20 cellular contexts compared by ENCODE assay signal in the genomic region with DNA sequence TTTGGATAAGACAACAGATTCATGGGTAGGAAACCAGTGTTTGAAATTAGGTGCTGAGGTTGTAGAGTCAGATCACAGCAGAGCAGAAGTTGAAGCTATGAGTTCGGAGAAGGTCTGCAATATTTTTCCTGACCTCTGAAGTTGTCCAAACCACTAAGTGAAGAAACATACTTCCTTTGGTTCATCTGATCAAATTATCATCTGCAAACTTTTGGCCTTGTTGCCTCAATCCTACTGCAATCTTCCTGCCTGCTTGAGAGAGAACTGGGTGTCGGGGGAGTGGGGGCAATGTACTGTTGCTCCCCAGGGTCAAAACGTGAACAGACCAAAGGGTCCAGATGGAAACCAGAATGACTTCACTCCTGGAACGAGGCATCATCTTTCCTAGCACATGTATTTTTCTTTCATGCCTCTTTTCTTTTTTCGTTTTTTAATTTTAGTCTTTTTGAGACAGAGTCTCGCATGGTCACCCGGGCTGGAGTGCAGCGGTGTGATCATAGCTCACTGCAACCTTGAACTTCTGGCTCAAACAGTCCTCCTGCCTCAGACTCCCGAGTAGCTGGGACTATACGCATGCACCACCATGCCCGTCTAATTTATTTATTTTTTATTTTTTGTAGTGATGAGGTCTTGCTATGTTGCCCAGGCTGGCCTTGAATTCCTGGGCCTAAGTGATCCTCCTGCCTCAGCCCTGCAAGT. TPM values are rescaled to one million over a fixed set of nuclear protein-coding genes. Genes with fewer than 3 reads are reported as not detected.
A peak's percentile ranks its signal among the peaks of the same experiment; 100 is the strongest.
DNase-seq lines count a peak whose midpoint lies in the region; ATAC-seq and TF ChIP-seq lines count a peak whose summit lies in the region.
"Had no signal": no experiment of that assay in that cellular context is flagged by ENCODE, and none has a peak within 500 bp of the region (broad histone marks: within the 10 kb centered on the region; RNA-seq: fewer than 3 reads in every experiment).

No MANE protein-coding gene starts in this region.

- H3K9ac ChIP-seq in parathyroid adenoma: no peak overlapping the region

- BruUV-seq in OCI-LY7 (replicated peaks; lab: Mats Ljungman, UMichigan): no TSS peak

- no peaks in the 10 kb centered on the region for H3K27me3 ChIP-seq in parathyroid adenoma (ENCODE audit: control insufficient read depth, insufficient read depth, low read length)
- H3K27me3 ChIP-seq: ascending aorta, MG63, pancreas, SJCRH30, uterus had no signal

- H3K4me2 ChIP-seq in parathyroid adenoma (ENCODE audit: low read length): peak overlapping the region; percentile 34
- H3K4me2 ChIP-seq in OCI-LY7 (ENCODE audit: low read length): no peak overlapping the region

- H3K9me2 ChIP-seq in OCI-LY7 (ENCODE audit: insufficient read depth, low read length): no peaks in the 10 kb centered on the region

- CTCF ChIA-PET in OCI-LY7 (lab: Charles Lee; ENCODE audit: unreplicated experiment): no interaction called here

- ATAC-seq in HG02981 (IDR thresholded peaks at IDR 0.05; ENCODE audit: unreplicated experiment) (no peak), HG03108 (IDR thresholded peaks at IDR 0.05; ENCODE audit: unreplicated experiment) (no peak)
- ATAC-seq: activated T-cell treated with anti-CD3 and anti-CD28 coated beads, Interleukin-2, amount 50 U/mL, for 4 hours had no signal

- H4K20me1 ChIP-seq in OCI-LY7 (ENCODE audit: insufficient read depth, low read length): no peaks in the 10 kb centered on the region

- H3K4me3 ChIP-seq in parathyroid adenoma (ENCODE audit: low read depth, low read length) (peak overlapping the region; percentile 3), OCI-LY7 (ENCODE audit: low read depth, low read length, poor library complexity, severe bottlenecking) (no peak overlapping the region)
- H3K4me3 ChIP-seq: ascending aorta, MG63, pancreas, SJCRH30, uterus had no signal

- intact Hi-C loops in OCI-LY7 (cut with micrococcal nuclease; ENCODE audit: unreplicated experiment): no loop called here

- POLR2A ChIA-PET in OCI-LY7 (lab: Charles Lee): interaction anchor here (0.6 to 0.9 kb wide), 3 partner anchors 13 to 425 kb away, joined by 3 to 4 read pairs (median 4); no protein-coding TSS in a partner anchor

- H3K36me3 ChIP-seq in parathyroid adenoma (ENCODE audit: control insufficient read depth, insufficient read depth, low read length) (no peaks in the 10 kb centered on the region), OCI-LY7 (ENCODE audit: insufficient read depth, low read length) (no peaks in the 10 kb centered on the region)
- H3K36me3 ChIP-seq: ascending aorta, MG63, pancreas, SJCRH30, uterus had no signal

- TF ChIP-seq CTCF in parathyroid adenoma (IDR thresholded peaks at IDR 0.05) (no peak), OCI-LY7 (conservative IDR thresholded peaks at IDR 0.05; ENCODE audit: low read length) (no peak)

- H3K79me2 ChIP-seq in parathyroid adenoma: no peaks in the 10 kb centered on the region
- no peaks in the 10 kb centered on the region for H3K79me2 ChIP-seq in OCI-LY7 (ENCODE audit: insufficient read depth, low read depth, low read length)

- DNase-seq in GF-D8 (lab: John Stamatoyannopoulos, UW): peak; percentile 99
- DNase-seq in NOMO-1 (lab: John Stamatoyannopoulos, UW; ENCODE audit: unreplicated experiment in 2 of 2): peak; percentile 65 to 82
- DNase-seq in ecto neural progenitor cell (ENCODE audit: low spot score): peak; percentile 17
- DNase-seq in OCI-LY7 (ENCODE audit: low spot score): no peak
- DNase-seq in 8988T: no peak
- DNase-seq: activated naive CD4-positive, alpha-beta T cell treated with anti-CD3 and anti-CD28 coated beads, Interleukin-2, amount 50 U/mL, for 16 hours; activated T-cell treated with anti-CD3 and anti-CD28 coated beads, Interleukin-2, amount 50 U/mL, for 4 hours; H9; immature natural killer cell; mammary epithelial cell; MG63; NCI-H2081; NCI-H510A; pancreas; SJCRH30; uterus had no signal

- H2AFZ ChIP-seq in parathyroid adenoma: peak overlapping the region; percentile 63
- no peak overlapping the region for H2AFZ ChIP-seq in OCI-LY7 (ENCODE audit: low read length)

- H3K4me1 ChIP-seq in parathyroid adenoma: peaks cover 13% of the 10 kb centered on the region
- no peaks in the 10 kb centered on the region for H3K4me1 ChIP-seq in OCI-LY7 (ENCODE audit: insufficient read depth, low read length, poor library complexity, severe bottlenecking)
- H3K4me1 ChIP-seq: ascending aorta, pancreas, SJCRH30 had no signal

- H3K27ac ChIP-seq in parathyroid adenoma (peak overlapping the region; percentile 51), OCI-LY7 (ENCODE audit: low read depth, low read length, poor library complexity, severe bottlenecking) (no peak overlapping the region)
- H3K27ac ChIP-seq: ascending aorta, pancreas, SJCRH30, uterus had no signal

- H3K9me3 ChIP-seq in parathyroid adenoma (ENCODE audit: control insufficient read depth, low read length) (no peaks in the 10 kb centered on the region), OCI-LY7 (ENCODE audit: low read length) (no peaks in the 10 kb centered on the region)
- H3K9me3 ChIP-seq: ascending aorta, pancreas, SJCRH30, uterus had no signal

RNA-seq across cellular contexts. Expression of a gene that starts 42.7 kb away (rescaled TPM):
- not detected in 2 replicates for total RNA-seq in OCI-LY7 (2014; rRNA removed; shearing (Covaris generic))
- not detected in 2 replicates for total RNA-seq in OCI-LY7 (2022)

Comparison
In these comparisons a context has a peak if more than half of its experiments do, and no peak if none do; other contexts are left out.
1. DNase-seq: peak in GF-D8 (single experiment), NOMO-1 (2 of 2) and ecto neural progenitor cell (single experiment); none in OCI-LY7 (single experiment) and 8988T (single experiment).